26 cellular contexts compared by ENCODE assay signal in genomic region chr10:100811261-100811660, GRCh38.
"Had no signal": no experiment of that assay in that cellular context is flagged by ENCODE, and none has a peak within 500 bp of the region (broad histone marks: within the 10 kb centered on the region; RNA-seq: fewer than 3 reads in every experiment).

No MANE protein-coding gene starts in this region.

- ATAC-seq: foreskin keratinocyte; gastroesophageal sphincter; heart left ventricle; left lobe of liver; naive thymus-derived CD4-positive, alpha-beta T cell; right lobe of liver; stimulated activated naive CD8-positive, alpha-beta T cell treated with anti-CD3 and anti-CD28 coated beads, Interleukin-15, amount 100 ng/mL, for 72 hours had no signal

- H3K36me3 Mint-ChIP-seq: memory B cell; naive thymus-derived CD4-positive, alpha-beta T cell had no signal

- H3K4me3 ChIP-seq: coronary artery, esophagus muscularis mucosa, gastroesophageal sphincter, heart left ventricle, hepatocyte, lung, ovary, right lobe of liver, suprapubic skin, transverse colon, vagina had no signal

- H3K4me1 ChIP-seq: esophagus muscularis mucosa, foreskin keratinocyte, gastroesophageal sphincter, heart left ventricle, right lobe of liver, suprapubic skin, transverse colon, vagina had no signal

- H3K27me3 ChIP-seq: ovary, right lobe of liver had no signal

- H3K36me3 ChIP-seq: esophagus muscularis mucosa, gastroesophageal sphincter, heart left ventricle, ovary, right lobe of liver, suprapubic skin, transverse colon, vagina had no signal

- H3K27ac Mint-ChIP-seq: memory B cell; naive thymus-derived CD4-positive, alpha-beta T cell; nephron; progenitor cell of endocrine pancreas; stimulated activated naive CD8-positive, alpha-beta T cell treated with anti-CD3 and anti-CD28 coated beads, Interleukin-15, amount 100 ng/mL, for 72 hours had no signal

- DNase-seq: dermis blood vessel endothelial cell; effector memory CD4-positive, alpha-beta T cell; foreskin keratinocyte; heart left ventricle; midbrain; naive thymus-derived CD4-positive, alpha-beta T cell; nucleus accumbens; ovary; right lobe of liver; small intestine; stimulated activated CD4-positive, alpha-beta T cell treated with anti-CD3 and anti-CD28 coated beads, Interleukin-15, amount 100 ng/mL, for 24 hours; stimulated activated CD4-positive, alpha-beta T cell treated with anti-CD3 and anti-CD28 coated beads, Interleukin-2, amount 100 ng/mL, for 48 hours; stimulated activated naive CD4-positive, alpha-beta T cell; stimulated activated naive CD8-positive, alpha-beta T cell treated with anti-CD3 and anti-CD28 coated beads, Interleukin-15, amount 100 ng/mL, for 72 hours; transverse colon had no signal

- H3K27ac ChIP-seq: coronary artery, esophagus muscularis mucosa, foreskin keratinocyte, gastroesophageal sphincter, heart left ventricle, hepatocyte, ovary, right lobe of liver, suprapubic skin, transverse colon, vagina had no signal

- H3K9me3 ChIP-seq: esophagus muscularis mucosa, gastroesophageal sphincter, heart left ventricle, ovary, right lobe of liver, suprapubic skin, transverse colon, vagina had no signal

- H3K4me1 Mint-ChIP-seq: memory B cell; naive thymus-derived CD4-positive, alpha-beta T cell; nephron had no signal

- H3K4me3 Mint-ChIP-seq: memory B cell; naive thymus-derived CD4-positive, alpha-beta T cell; nephron; stimulated activated naive CD8-positive, alpha-beta T cell treated with anti-CD3 and anti-CD28 coated beads, Interleukin-15, amount 100 ng/mL, for 72 hours had no signal
